Comparison of ENCODE assay signal across 9 cellular contexts in genomic region chr3:141426404-141427034, GRCh38. TPM values are rescaled to one million over a fixed set of nuclear protein-coding genes. Genes with fewer than 3 reads are reported as not detected.
DNase-seq lines count a peak whose midpoint lies in the region; ATAC-seq, FAIRE-seq and TF ChIP-seq lines count a peak whose summit lies in the region.
"Had no signal": no experiment of that assay in that cellular context is flagged by ENCODE, and none has a peak within 500 bp of the region (broad histone marks: within the 10 kb centered on the region; RNA-seq: fewer than 3 reads in every experiment).

No MANE protein-coding gene starts in this region.

- no peak for DNase-seq in activated CD4-positive, alpha-beta T cell treated with anti-CD3 and anti-CD28 coated beads, Interleukin-2, amount 10 ng/mL, durations not matched to agents 7 days and 5 days
- no peak for DNase-seq in activated CD4-positive, alpha-beta T cell treated with anti-CD3 and anti-CD28 coated beads for 48 hours
- peak; percentile 57 for DNase-seq in endodermal cell
- DNase-seq in midbrain (lab: John Stamatoyannopoulos, UW): peak; percentile 77
- no peak for DNase-seq in vagina (ENCODE audit: extremely low spot score in 2 of 2)
- DNase-seq in HTR-8/SVneo (ENCODE audit: insufficient read length, low spot score): no peak
- DNase-seq in activated naive CD4-positive, alpha-beta T cell treated with anti-CD3 and anti-CD28 coated beads, Interleukin-2, amount 10 ng/mL, durations not matched to agents 7 days and 5 days: no peak

- POLR2A ChIA-PET in activated CD4-positive, alpha-beta T cell treated with anti-CD3 and anti-CD28 coated beads, Interleukin-2, amount 10 ng/mL, durations not matched to agents 7 days and 5 days (lab: Charles Lee): no interaction called here

- no peak for FAIRE-seq in HTR-8/SVneo (lab: Jason Lieb, UNC)

- CTCF ChIA-PET in activated CD4-positive, alpha-beta T cell treated with anti-CD3 and anti-CD28 coated beads, Interleukin-2, amount 10 ng/mL, durations not matched to agents 7 days and 5 days (lab: Charles Lee): interaction anchor here (0.9 to 5.4 kb wide), 5 partner anchors 10 to 115 kb away, joined by 4 to 28 read pairs (median 10); no protein-coding TSS in a partner anchor
- CTCF ChIA-PET in activated naive CD4-positive, alpha-beta T cell treated with anti-CD3 and anti-CD28 coated beads, Interleukin-2, amount 10 ng/mL, durations not matched to agents 7 days and 5 days (lab: Charles Lee): interaction anchor here (1.0 to 1.9 kb wide), 6 partner anchors 14 to 123 kb away, joined by 3 to 7 read pairs (median 4); no protein-coding TSS in a partner anchor

- H3K4me1 ChIP-seq in endodermal cell (ENCODE audit: control insufficient read depth, insufficient read depth, low read length) (no peaks in the 10 kb centered on the region), vagina (peaks cover 76% of the 10 kb centered on the region)

- 63 to 67% methylated on average over 3 to 9 of the region's 9 CpGs for WGBS in endodermal cell (ENCODE audit: insufficient coverage in 1 of 2, insufficient read length in 1 of 2), 2 experiments

- peaks cover 3% of the 10 kb centered on the region for H3K4me1 Mint-ChIP-seq in activated CD4-positive, alpha-beta T cell treated with anti-CD3 and anti-CD28 coated beads, Interleukin-2, amount 10 ng/mL, durations not matched to agents 7 days and 5 days
- peaks cover 22% of the 10 kb centered on the region for H3K4me1 Mint-ChIP-seq in endodermal cell
- no peaks in the 10 kb centered on the region for H3K4me1 Mint-ChIP-seq in activated naive CD4-positive, alpha-beta T cell treated with anti-CD3 and anti-CD28 coated beads, Interleukin-2, amount 10 ng/mL, durations not matched to agents 7 days and 5 days

- no peak overlapping the region for H3K4me3 Mint-ChIP-seq in activated CD4-positive, alpha-beta T cell treated with anti-CD3 and anti-CD28 coated beads, Interleukin-2, amount 10 ng/mL, durations not matched to agents 7 days and 5 days
- H3K4me3 Mint-ChIP-seq in endodermal cell: no peak overlapping the region
- no peak overlapping the region for H3K4me3 Mint-ChIP-seq in activated naive CD4-positive, alpha-beta T cell treated with anti-CD3 and anti-CD28 coated beads, Interleukin-2, amount 10 ng/mL, durations not matched to agents 7 days and 5 days
- H3K4me3 Mint-ChIP-seq: neural crest cell had no signal

- peaks cover 8% of the 10 kb centered on the region for H3K36me3 ChIP-seq in endodermal cell (ENCODE audit: control insufficient read depth, insufficient read depth, low read length)
- H3K36me3 ChIP-seq in vagina: peaks cover 0 to 8% of the 10 kb centered on the region in 2 donors

- no peak for TF ChIP-seq POLR2A in vagina (IDR thresholded peaks at IDR 0.05)

- H3K27ac ChIP-seq in endodermal cell (ENCODE audit: low read depth, low read length) (no peak overlapping the region), vagina (peak overlapping the region; percentile 51)

- H3K9ac ChIP-seq in endodermal cell (ENCODE audit: extremely low read depth, low read length, poor library complexity, severe bottlenecking): no peak overlapping the region

- TF ChIP-seq CTCF in endodermal cell (conservative IDR thresholded peaks at IDR 0.05): no peak
- TF ChIP-seq CTCF in vagina (IDR thresholded peaks at IDR 0.05): no peak

- no peak for ATAC-seq in GM18873 (IDR thresholded peaks at IDR 0.05; ENCODE audit: low FRiP score, unreplicated experiment)

- intact Hi-C loops in vagina (cut with DNase I): no loop called here

- H3K9me3 Mint-ChIP-seq in activated CD4-positive, alpha-beta T cell treated with anti-CD3 and anti-CD28 coated beads, Interleukin-2, amount 10 ng/mL, durations not matched to agents 7 days and 5 days: no peaks in the 10 kb centered on the region
- H3K9me3 Mint-ChIP-seq in endodermal cell: no peaks in the 10 kb centered on the region
- no peaks in the 10 kb centered on the region for H3K9me3 Mint-ChIP-seq in activated naive CD4-positive, alpha-beta T cell treated with anti-CD3 and anti-CD28 coated beads, Interleukin-2, amount 10 ng/mL, durations not matched to agents 7 days and 5 days
- H3K9me3 Mint-ChIP-seq: neural crest cell had no signal

- peak overlapping the region; percentile 50 for H3K27ac Mint-ChIP-seq in activated CD4-positive, alpha-beta T cell treated with anti-CD3 and anti-CD28 coated beads, Interleukin-2, amount 10 ng/mL, durations not matched to agents 7 days and 5 days
- peak overlapping the region; percentile 77 for H3K27ac Mint-ChIP-seq in endodermal cell
- H3K27ac Mint-ChIP-seq in activated naive CD4-positive, alpha-beta T cell treated with anti-CD3 and anti-CD28 coated beads, Interleukin-2, amount 10 ng/mL, durations not matched to agents 7 days and 5 days: no peak overlapping the region

- H3K36me3 Mint-ChIP-seq in activated CD4-positive, alpha-beta T cell treated with anti-CD3 and anti-CD28 coated beads, Interleukin-2, amount 10 ng/mL, durations not matched to agents 7 days and 5 days (ENCODE audit: low read depth): peaks cover 5% of the 10 kb centered on the region
- peaks cover 12% of the 10 kb centered on the region for H3K36me3 Mint-ChIP-seq in endodermal cell (ENCODE audit: low read depth)
- peaks cover 4% of the 10 kb centered on the region for H3K36me3 Mint-ChIP-seq in activated naive CD4-positive, alpha-beta T cell treated with anti-CD3 and anti-CD28 coated beads, Interleukin-2, amount 10 ng/mL, durations not matched to agents 7 days and 5 days

- no peaks in the 10 kb centered on the region for H3K9me3 ChIP-seq in endodermal cell (ENCODE audit: control insufficient read depth, low read length)
- H3K9me3 ChIP-seq in vagina: no peaks in the 10 kb centered on the region

- H3K27me3 Mint-ChIP-seq in activated CD4-positive, alpha-beta T cell treated with anti-CD3 and anti-CD28 coated beads, Interleukin-2, amount 10 ng/mL, durations not matched to agents 7 days and 5 days: no peaks in the 10 kb centered on the region
- no peaks in the 10 kb centered on the region for H3K27me3 Mint-ChIP-seq in endodermal cell (ENCODE audit: insufficient read depth)
- no peaks in the 10 kb centered on the region for H3K27me3 Mint-ChIP-seq in activated naive CD4-positive, alpha-beta T cell treated with anti-CD3 and anti-CD28 coated beads, Interleukin-2, amount 10 ng/mL, durations not matched to agents 7 days and 5 days

- H3K4me3 ChIP-seq in endodermal cell (ENCODE audit: low read length) (no peak overlapping the region), vagina (no peak overlapping the region)

- H3K27me3 ChIP-seq in endodermal cell (ENCODE audit: control insufficient read depth, insufficient read depth, low read length, poor library complexity, severe bottlenecking) (no peaks in the 10 kb centered on the region), vagina (no peaks in the 10 kb centered on the region)

RNA-seq across cellular contexts. Expression of gene ZBTB38, which starts 58.2 kb away (rescaled TPM):
- total RNA-seq in activated CD4-positive, alpha-beta T cell treated with anti-CD3 and anti-CD28 coated beads, Interleukin-2, amount 10 ng/mL, durations not matched to agents 7 days and 5 days: 10 to 100 TPM; 20.0 to 26.1 TPM
- total RNA-seq in endodermal cell (10 to 100 TPM; 27.3 to 28.2 TPM), vagina (88.6 TPM)
- 19.0 TPM for polyA plus RNA-seq in endodermal cell (2013, experiment 1 of 2)
- polyA plus RNA-seq in endodermal cell (2013, experiment 2 of 2): 17.6 TPM

Comparison
In these comparisons a context has a peak if more than half of its experiments do, and no peak if none do; other contexts are left out.
1. DNase-seq: peak in endodermal cell (single experiment) and midbrain (single experiment); none in activated CD4-positive, alpha-beta T cell treated with anti-CD3 and anti-CD28 coated beads, Interleukin-2, amount 10 ng/mL, durations not matched to agents 7 days and 5 days (single experiment), activated CD4-positive, alpha-beta T cell treated with anti-CD3 and anti-CD28 coated beads for 48 hours (single experiment), vagina (0 of 2), HTR-8/SVneo (single experiment) and activated naive CD4-positive, alpha-beta T cell treated with anti-CD3 and anti-CD28 coated beads, Interleukin-2, amount 10 ng/mL, durations not matched to agents 7 days and 5 days (single experiment).